13 cellular contexts compared by ENCODE assay signal in genomic region chr3:29338377-29338776, GRCh38. TPM values are rescaled to one million over a fixed set of nuclear protein-coding genes. Genes with fewer than 3 reads are reported as not detected.
A peak's percentile ranks its signal among the peaks of the same experiment; 100 is the strongest.
DNase-seq lines count a peak whose midpoint lies in the region; ATAC-seq lines count a peak whose summit lies in the region.
"Had no signal": no experiment of that assay in that cellular context is flagged by ENCODE, and none has a peak within 500 bp of the region (broad histone marks: within the 10 kb centered on the region; RNA-seq: fewer than 3 reads in every experiment).

No MANE protein-coding gene starts in this region.

- ATAC-seq in HG02588 (IDR thresholded peaks at IDR 0.05; ENCODE audit: unreplicated experiment): no peak
- ATAC-seq: K562 had no signal

- intact Hi-C loops in posterior vena cava (cut with DNase I): no loop called here

- DNase-seq in DMS 273 (lab: John Stamatoyannopoulos, UW; ENCODE audit: unreplicated experiment) (peak; percentile 2), DMS 273 treated with DMSO at 0.1 percent for 48 hours (lab: John Stamatoyannopoulos, UW) (no peak), amniotic epithelial cell (ENCODE audit: low read depth) (peak; percentile 63), iris pigment epithelial cell (ENCODE audit: low read depth) (peak; percentile 11), SK-N-DZ (ENCODE audit: low spot score) (no peak), posterior vena cava (ENCODE audit: low spot score) (no peak)
- DNase-seq: CD8-positive, alpha-beta memory T cell; DMS79; HCEC 1CT; HFFc6 had no signal

RNA-seq across cellular contexts. Expression of gene RBMS3, which starts 57.5 kb away (rescaled TPM):
- 22.3 and 26.5 TPM in 2 replicates for polyA plus RNA-seq in SK-N-DZ (2014; cell fraction: cytosol; rRNA removed)
- 16.4 and 27.2 TPM in 2 replicates for polyA plus RNA-seq in SK-N-DZ (2014; cell fraction: nucleus; rRNA removed)
- 100 to 1,000 TPM in 1 of 2 donors, 10 to 100 TPM in 1; 87.1 to 109 TPM for total RNA-seq in posterior vena cava
- polyA plus RNA-seq: CD14-positive monocyte, K562 had no signal

Comparison
In these comparisons a context has a peak if more than half of its experiments do, and no peak if none do; other contexts are left out.
1. DNase-seq: peak in DMS 273 (single experiment), amniotic epithelial cell (single experiment) and iris pigment epithelial cell (single experiment); none in DMS 273 treated with DMSO at 0.1 percent for 48 hours (single experiment), SK-N-DZ (single experiment) and posterior vena cava (single experiment).